Comparison of ENCODE assay signal across 14 cellular contexts in the genomic region with DNA sequence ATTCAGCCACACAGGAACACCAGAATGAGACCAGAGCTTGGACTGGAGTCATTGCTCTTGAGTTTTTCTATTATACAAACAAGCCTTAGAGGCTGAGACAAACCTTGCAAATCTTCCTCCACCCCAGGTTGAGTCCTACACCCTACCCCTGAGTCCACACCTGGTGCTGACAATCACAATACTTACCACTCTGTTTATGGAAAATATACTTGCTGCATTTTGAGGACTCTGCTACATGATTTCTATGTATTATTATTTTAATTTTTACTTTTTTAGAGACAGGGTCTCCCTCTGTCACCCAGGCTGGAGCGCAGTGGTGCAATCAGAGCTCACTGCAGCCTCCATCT.
"Had no signal": no experiment of that assay in that cellular context is flagged by ENCODE, and none has a peak within 500 bp of the region (broad histone marks: within the 10 kb centered on the region; RNA-seq: fewer than 3 reads in every experiment).

No MANE protein-coding gene starts in this region.

- H3K36me3 ChIP-seq: ascending aorta, left lung, neutrophil, transverse colon had no signal

- H2AFZ ChIP-seq: hepatocyte, parathyroid adenoma had no signal

- H3K4me1 ChIP-seq: ascending aorta, left lung, parathyroid adenoma, transverse colon had no signal

- H3K79me2 ChIP-seq: hepatocyte, parathyroid adenoma had no signal

- H3K27me3 ChIP-seq: ascending aorta, hepatocyte, left lung, neutrophil, transverse colon had no signal

- H3K4me2 ChIP-seq: hepatocyte had no signal

- H3K27ac ChIP-seq: ascending aorta, hepatocyte, left lung, neutrophil, parathyroid adenoma, transverse colon had no signal

- FAIRE-seq: bronchial epithelial cell, endometrium had no signal

- H3K4me3 ChIP-seq: ascending aorta, hepatocyte, left lung, transverse colon had no signal

- ATAC-seq: activated CD4-positive, CD25-positive, alpha-beta regulatory T cell treated with anti-CD3 and anti-CD28 coated beads, Interleukin-2, amount 50 U/mL, for 24 hours had no signal

- H3K9ac ChIP-seq: parathyroid adenoma had no signal

- H3K9me3 ChIP-seq: ascending aorta, left lung, neutrophil, transverse colon had no signal

- DNase-seq: activated CD4-positive, alpha-beta T cell treated with anti-CD3 and anti-CD28 coated beads, Interleukin-2, amount 50 U/mL, for 1 hour; activated naive CD4-positive, alpha-beta T cell; activated T-cell treated with anti-CD3 and anti-CD28 coated beads for 4 hours; stimulated activated naive CD4-positive, alpha-beta T cell; T-helper 9 cell had no signal
